In genomic region chr2:654896-655295, GRCh38 we compare ENCODE assay signal across 18 cellular contexts. TPM values are rescaled to one million over a fixed set of nuclear protein-coding genes. Genes with fewer than 3 reads are reported as not detected.
DNase-seq lines count a peak whose midpoint lies in the region; ATAC-seq and TF ChIP-seq lines count a peak whose summit lies in the region.
"Had no signal": no experiment of that assay in that cellular context is flagged by ENCODE, and none has a peak within 500 bp of the region (broad histone marks: within the 10 kb centered on the region; RNA-seq: fewer than 3 reads in every experiment).

No MANE protein-coding gene starts in this region.

- H3K27me3 Mint-ChIP-seq in natural killer cell (ENCODE audit: low read depth in 2 of 2) (peaks cover 0 to 7% of the 10 kb centered on the region in 2 donors), immature natural killer cell (ENCODE audit: low read depth in 3 of 3) (peaks cover 0 to 9% (median 4%) of the 10 kb centered on the region in 3 donors)
- H3K27me3 Mint-ChIP-seq in natural killer cell treated with Interleukin-12 subunit alpha and Interleukin-12 subunit beta and Interleukin-15 and Interleukin-18, amount 100 ng/mL, for 72 hours = peaks cover 0 to 3% of the 10 kb centered on the region in 2 donors
- peaks cover 11% of the 10 kb centered on the region for H3K27me3 Mint-ChIP-seq in activated CD8-positive, alpha-beta memory T cell treated with anti-CD3 and anti-CD28 coated beads, Interleukin-2, amount 10 ng/mL, durations not matched to agents 7 days and 5 days

- no peak overlapping the region for H3K4me3 Mint-ChIP-seq in natural killer cell
- H3K4me3 Mint-ChIP-seq in natural killer cell treated with Interleukin-12 subunit alpha and Interleukin-12 subunit beta and Interleukin-15 and Interleukin-18, amount 100 ng/mL, for 72 hours = no peak overlapping the region
- no peak overlapping the region for H3K4me3 Mint-ChIP-seq in activated CD8-positive, alpha-beta memory T cell treated with anti-CD3 and anti-CD28 coated beads, Interleukin-2, amount 10 ng/mL, durations not matched to agents 7 days and 5 days
- H3K4me3 Mint-ChIP-seq in immature natural killer cell = peak overlapping the region in 3 of 5 donors; percentile 29 to 54 (median 53)

- no peak for ATAC-seq in natural killer cell
- no peak for ATAC-seq in natural killer cell treated with Interleukin-12 subunit alpha and Interleukin-12 subunit beta and Interleukin-15 and Interleukin-18, amount 100 ng/mL, for 72 hours
- ATAC-seq in activated CD8-positive, alpha-beta memory T cell treated with anti-CD3 and anti-CD28 coated beads, Interleukin-2, amount 10 ng/mL, durations not matched to agents 7 days and 5 days = no peak
- ATAC-seq in HG03520 (IDR thresholded peaks at IDR 0.05; ENCODE audit: unreplicated experiment) = no peak
- ATAC-seq: HCT116 had no signal

- peaks cover 7% of the 10 kb centered on the region for H3K4me1 ChIP-seq in vagina

- intact Hi-C loops in natural killer cell (cut with micrococcal nuclease) = no loop called here
- intact Hi-C loops in vagina (cut with DNase I) = no loop called here

- no peaks in the 10 kb centered on the region for H3K36me3 ChIP-seq in vagina

- no peak overlapping the region for H3K27ac ChIP-seq in vagina
- H3K27ac ChIP-seq: GM23248, SK-N-MC had no signal

- peaks cover 41 to 63% of the 10 kb centered on the region in 2 donors for H3K4me1 Mint-ChIP-seq in natural killer cell
- peaks cover 30 to 39% of the 10 kb centered on the region in 2 donors for H3K4me1 Mint-ChIP-seq in natural killer cell treated with Interleukin-12 subunit alpha and Interleukin-12 subunit beta and Interleukin-15 and Interleukin-18, amount 100 ng/mL, for 72 hours (ENCODE audit: low read depth in 2 of 2)
- peaks cover 8% of the 10 kb centered on the region for H3K4me1 Mint-ChIP-seq in activated CD8-positive, alpha-beta memory T cell treated with anti-CD3 and anti-CD28 coated beads, Interleukin-2, amount 10 ng/mL, durations not matched to agents 7 days and 5 days
- H3K4me1 Mint-ChIP-seq in immature natural killer cell = peaks cover 53 to 61% of the 10 kb centered on the region in 2 donors

- CTCF ChIA-PET in activated CD8-positive, alpha-beta memory T cell treated with anti-CD3 and anti-CD28 coated beads, Interleukin-2, amount 10 ng/mL, durations not matched to agents 7 days and 5 days (lab: Charles Lee) = no interaction called here

- H3K36me3 Mint-ChIP-seq in natural killer cell (no peaks in the 10 kb centered on the region), immature natural killer cell (peaks cover 0 to 7% (median 0%) of the 10 kb centered on the region in 3 donors)
- no peaks in the 10 kb centered on the region for H3K36me3 Mint-ChIP-seq in natural killer cell treated with Interleukin-12 subunit alpha and Interleukin-12 subunit beta and Interleukin-15 and Interleukin-18, amount 100 ng/mL, for 72 hours
- H3K36me3 Mint-ChIP-seq in activated CD8-positive, alpha-beta memory T cell treated with anti-CD3 and anti-CD28 coated beads, Interleukin-2, amount 10 ng/mL, durations not matched to agents 7 days and 5 days = no peaks in the 10 kb centered on the region

- DNase-seq in natural killer cell (no peak), immature natural killer cell (no peak), vagina (ENCODE audit: extremely low spot score in 2 of 2) (peak; percentile 46 to 62), G401 (ENCODE audit: low spot score) (no peak), RKO (ENCODE audit: low spot score) (no peak)
- DNase-seq in natural killer cell treated with Interleukin-12 subunit alpha and Interleukin-12 subunit beta and Interleukin-15 and Interleukin-18, amount 100 ng/mL, for 72 hours (ENCODE audit: low spot score) = no peak
- DNase-seq in activated CD8-positive, alpha-beta memory T cell treated with anti-CD3 and anti-CD28 coated beads, Interleukin-2, amount 10 ng/mL, durations not matched to agents 7 days and 5 days = peak; percentile 19
- DNase-seq: C1 segment of cervical spinal cord, DMS79 treated with DMSO at 0.1 percent for 48 hours, GM23248, NCI-H1694 treated with DMSO at 0.1 percent for 48 hours, NCI-H2107, NCI-H510A, NCI-H774, SHP77 had no signal

- no peak overlapping the region for H3K4me3 ChIP-seq in vagina
- H3K4me3 ChIP-seq: GM23248, SK-N-MC had no signal

- H3K9me3 ChIP-seq in vagina = no peaks in the 10 kb centered on the region

- no peaks in the 10 kb centered on the region for H3K27me3 ChIP-seq in vagina

- no peak for TF ChIP-seq CTCF in natural killer cell (IDR thresholded peaks at IDR 0.05)
- no peak for TF ChIP-seq CTCF in vagina (IDR thresholded peaks at IDR 0.05)

- in situ Hi-C loops in G401 (cut with HindIII; ENCODE audit: low sequenced_read_pairs) = no loop called here

- no peak for TF ChIP-seq POLR2A in vagina (IDR thresholded peaks at IDR 0.05)

- peak overlapping the region; percentile 74 to 85 for H3K27ac Mint-ChIP-seq in natural killer cell
- H3K27ac Mint-ChIP-seq in natural killer cell treated with Interleukin-12 subunit alpha and Interleukin-12 subunit beta and Interleukin-15 and Interleukin-18, amount 100 ng/mL, for 72 hours = no peak overlapping the region
- no peak overlapping the region for H3K27ac Mint-ChIP-seq in activated CD8-positive, alpha-beta memory T cell treated with anti-CD3 and anti-CD28 coated beads, Interleukin-2, amount 10 ng/mL, durations not matched to agents 7 days and 5 days
- peak overlapping the region in 4 of 6 donors; percentile 34 to 81 (median 63) for H3K27ac Mint-ChIP-seq in immature natural killer cell

- H3K9me3 Mint-ChIP-seq in natural killer cell = no peaks in the 10 kb centered on the region
- H3K9me3 Mint-ChIP-seq in natural killer cell treated with Interleukin-12 subunit alpha and Interleukin-12 subunit beta and Interleukin-15 and Interleukin-18, amount 100 ng/mL, for 72 hours = no peaks in the 10 kb centered on the region
- no peaks in the 10 kb centered on the region for H3K9me3 Mint-ChIP-seq in activated CD8-positive, alpha-beta memory T cell treated with anti-CD3 and anti-CD28 coated beads, Interleukin-2, amount 10 ng/mL, durations not matched to agents 7 days and 5 days (ENCODE audit: low read depth)
- no peaks in the 10 kb centered on the region for H3K9me3 Mint-ChIP-seq in immature natural killer cell

RNA-seq across cellular contexts. Expression of gene TMEM18, which starts 22.3 kb away (rescaled TPM):
- total RNA-seq in natural killer cell = 10 to 100 TPM; 22.0 to 30.8 (median 22.1) TPM
- total RNA-seq in natural killer cell treated with Interleukin-12 subunit alpha and Interleukin-12 subunit beta and Interleukin-15 and Interleukin-18, amount 100 ng/mL, for 72 hours = 10 to 100 TPM; 24.9 to 26.7 TPM
- 10 to 100 TPM; 22.1 to 25.6 TPM for total RNA-seq in activated CD8-positive, alpha-beta memory T cell treated with anti-CD3 and anti-CD28 coated beads, Interleukin-2, amount 10 ng/mL, durations not matched to agents 7 days and 5 days
- polyA plus RNA-seq in immature natural killer cell = 10 to 100 TPM; 22.0 to 38.5 (median 37.1) TPM
- 21.1 TPM for total RNA-seq in vagina
- 18.1 and 39.4 TPM in 2 replicates for total RNA-seq in G401 (2014; rRNA removed; shearing (Covaris generic))

Comparison
In these comparisons a context has a peak if more than half of its experiments do, and no peak if none do; other contexts are left out.
1. H3K27ac Mint-ChIP-seq: peak in natural killer cell (2 of 2) and immature natural killer cell (4 of 6); none in natural killer cell treated with Interleukin-12 subunit alpha and Interleukin-12 subunit beta and Interleukin-15 and Interleukin-18, amount 100 ng/mL, for 72 hours (0 of 2) and activated CD8-positive, alpha-beta memory T cell treated with anti-CD3 and anti-CD28 coated beads, Interleukin-2, amount 10 ng/mL, durations not matched to agents 7 days and 5 days (single experiment).
2. DNase-seq: peak in activated CD8-positive, alpha-beta memory T cell treated with anti-CD3 and anti-CD28 coated beads, Interleukin-2, amount 10 ng/mL, durations not matched to agents 7 days and 5 days (single experiment) and vagina (2 of 2); none in natural killer cell (single experiment), natural killer cell treated with Interleukin-12 subunit alpha and Interleukin-12 subunit beta and Interleukin-15 and Interleukin-18, amount 100 ng/mL, for 72 hours (single experiment), immature natural killer cell (0 of 3), G401 (single experiment) and RKO (single experiment).
3. H3K4me3 Mint-ChIP-seq: peak in immature natural killer cell (3 of 5); none in natural killer cell (single experiment), natural killer cell treated with Interleukin-12 subunit alpha and Interleukin-12 subunit beta and Interleukin-15 and Interleukin-18, amount 100 ng/mL, for 72 hours (single experiment) and activated CD8-positive, alpha-beta memory T cell treated with anti-CD3 and anti-CD28 coated beads, Interleukin-2, amount 10 ng/mL, durations not matched to agents 7 days and 5 days (single experiment).